ENCODE assay signal across 8 cellular contexts in the genomic region with DNA sequence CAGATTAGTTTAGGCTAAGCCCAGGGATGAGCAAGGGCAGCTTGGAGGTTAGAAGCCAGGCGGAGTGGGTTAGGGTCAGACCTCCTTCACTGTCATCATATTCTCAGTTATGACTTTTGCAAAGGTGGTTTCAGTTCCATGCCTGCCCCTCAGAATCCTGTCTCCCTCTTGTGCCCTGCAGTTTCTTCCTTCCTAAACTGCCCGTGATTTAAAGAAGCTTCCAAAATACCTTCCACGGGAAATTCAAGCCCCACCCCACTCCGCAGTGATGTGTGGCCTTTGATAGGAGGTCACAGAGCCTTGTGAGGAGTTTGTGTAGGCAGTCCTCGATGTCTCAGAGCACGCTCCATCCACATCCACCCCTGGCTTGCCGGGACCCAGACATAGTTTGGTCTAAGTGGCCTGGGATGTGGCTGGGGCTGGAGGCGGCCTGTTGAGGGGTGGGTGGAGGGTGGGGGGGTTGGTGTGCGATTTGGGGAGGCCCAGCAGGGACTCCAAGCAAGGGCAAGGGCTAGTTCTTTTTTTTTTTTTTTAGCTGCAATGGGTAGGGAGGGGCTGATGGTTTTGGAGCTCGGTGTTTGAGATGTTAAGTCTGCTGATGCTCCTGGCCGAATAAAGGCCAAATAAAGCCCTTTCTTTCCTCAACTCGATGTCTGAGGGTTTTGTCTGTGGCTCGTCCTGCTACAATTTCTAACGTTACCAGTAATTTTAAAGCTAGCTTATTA. TPM values are rescaled to one million over a fixed set of nuclear protein-coding genes. Genes with fewer than 3 reads are reported as not detected.
DNase-seq lines count a peak whose midpoint lies in the region; ATAC-seq and TF ChIP-seq lines count a peak whose summit lies in the region.
"Had no signal": no experiment of that assay in that cellular context is flagged by ENCODE, and none has a peak within 500 bp of the region (broad histone marks: within the 10 kb centered on the region; RNA-seq: fewer than 3 reads in every experiment).

No MANE protein-coding gene starts in this region.

- no peak overlapping the region for H3K23ac ChIP-seq in H9 (ENCODE audit: insufficient read length, low read depth, low read length)

- no peak overlapping the region for H2BK12ac ChIP-seq in H9 (ENCODE audit: insufficient read length, low read depth, low read length)

- H2AK5ac ChIP-seq in H9 (ENCODE audit: insufficient read length, low read length) = no peak overlapping the region

- no peak overlapping the region for H4K91ac ChIP-seq in H9 (ENCODE audit: insufficient read length, low read depth, low read length)

- no peak overlapping the region for H2BK120ac ChIP-seq in H9 (ENCODE audit: low read depth, low read length, poor library complexity, severe bottlenecking)

- no peaks in the 10 kb centered on the region for H4K20me1 ChIP-seq in H9 (ENCODE audit: control insufficient read depth, insufficient read depth, insufficient read length)

- no peak overlapping the region for H3K18ac ChIP-seq in H9 (ENCODE audit: insufficient read length, low read depth, low read length)

- TF ChIP-seq CTCF in H9 (conservative IDR thresholded peaks at IDR 0.05) = no peak
- TF ChIP-seq CTCF in stomach (IDR thresholded peaks at IDR 0.05) = no peak

- H3K79me1 ChIP-seq in H9 (ENCODE audit: insufficient read depth, low read depth, low read length, poor library complexity, severe bottlenecking) = peaks cover 2% of the 10 kb centered on the region

- H3K79me2 ChIP-seq in H9 (ENCODE audit: insufficient read depth, low read length) = peaks cover 6% of the 10 kb centered on the region; the same call in 1 of the 2 replicates

- TF ChIP-seq POLR2A in stomach (IDR thresholded peaks at IDR 0.05) = no peak

- no CpG with 5 or more reads among the region's 14 CpGs for WGBS in H9 (ENCODE audit: extremely low coverage, insufficient read length, low lambda C conversion rate)
- WGBS in stomach, 5 donors = 49 to 63% (median 56%) methylated on average over 14 of the region's 14 CpGs

- no peak overlapping the region for H2BK20ac ChIP-seq in H9 (ENCODE audit: low read depth, low read length, poor library complexity, severe bottlenecking)

- peaks cover 28% of the 10 kb centered on the region for H3K23me2 ChIP-seq in H9 (ENCODE audit: insufficient read length, low read depth, low read length, poor library complexity, severe bottlenecking)

- H2BK15ac ChIP-seq in H9 (ENCODE audit: low read depth, low read length) = no peak overlapping the region

- H3K4me1 ChIP-seq in H9 (ENCODE audit: insufficient read depth, low read length) (peaks cover 11% of the 10 kb centered on the region; the same call in 1 of the 2 replicates), iPS-15b (ENCODE audit: control insufficient read depth, insufficient read depth, low read length) (peaks cover 28% of the 10 kb centered on the region), stomach (peaks cover 15 to 74% (median 45%) of the 10 kb centered on the region in 4 donors)

- no peak for DNase-seq in H9
- no peak for DNase-seq in activated T-helper 1 cell treated with anti-CD3 and anti-CD28 coated beads, Interleukin-12 subunit alpha, Interleukin-12 subunit beta, Interleukin-2, Interleukin-4 antibody, amounts not matched to agents 30 ng/mL and 10 ng/mL and 1 ng/mL, durations not matched to agents 14 hours and 24 hours and 36 hours (ENCODE audit: low spot score)
- no peak for DNase-seq in stomach
- no peak for DNase-seq in NCI-H1105 (lab: John Stamatoyannopoulos, UW)
- no peak for DNase-seq in NCI-H748 (lab: John Stamatoyannopoulos, UW; ENCODE audit: unreplicated experiment)
- DNase-seq: NCI-H1092 had no signal

- H4K8ac ChIP-seq in H9 (replicated peaks; ENCODE audit: insufficient read length, low read depth, low read length) = no peak overlapping the region

- H3T11ph ChIP-seq in H9 (ENCODE audit: low read length) = no peak overlapping the region

- H2BK5ac ChIP-seq in H9 (ENCODE audit: insufficient read length, low read length) = no peak overlapping the region

- H3K9me3 Mint-ChIP-seq in H9 = no peaks in the 10 kb centered on the region; a peak in 1 of 5 replicates
- no peaks in the 10 kb centered on the region for H3K9me3 Mint-ChIP-seq in activated T-helper 1 cell treated with anti-CD3 and anti-CD28 coated beads, Interleukin-12 subunit alpha, Interleukin-12 subunit beta, Interleukin-2, Interleukin-4 antibody, amounts not matched to agents 30 ng/mL and 10 ng/mL and 1 ng/mL, durations not matched to agents 14 hours and 24 hours and 36 hours

- no peak overlapping the region for H3K14ac ChIP-seq in H9 (ENCODE audit: insufficient read depth, low read length)

- H3K9ac ChIP-seq in H9 (ENCODE audit: extremely low read depth, insufficient read length, low read length) = no peak overlapping the region
- H3K9ac ChIP-seq in iPS-15b (ENCODE audit: low read depth, low read length) = no peak overlapping the region

- no peak overlapping the region for H3K56ac ChIP-seq in H9 (ENCODE audit: insufficient read length, low read depth, low read length)

- H3K36me3 ChIP-seq in iPS-15b (ENCODE audit: control insufficient read depth, insufficient read depth, low read length) (peaks cover 14% of the 10 kb centered on the region), stomach (no peaks in the 10 kb centered on the region)

- H3K27me3 Mint-ChIP-seq in H9 (ENCODE audit: low read depth) = no peaks in the 10 kb centered on the region
- no peaks in the 10 kb centered on the region for H3K27me3 Mint-ChIP-seq in activated T-helper 1 cell treated with anti-CD3 and anti-CD28 coated beads, Interleukin-12 subunit alpha, Interleukin-12 subunit beta, Interleukin-2, Interleukin-4 antibody, amounts not matched to agents 30 ng/mL and 10 ng/mL and 1 ng/mL, durations not matched to agents 14 hours and 24 hours and 36 hours (ENCODE audit: insufficient read depth)

- H3K9me3 ChIP-seq in H9 (ENCODE audit: control insufficient read depth, low read depth, low read length) (no peaks in the 10 kb centered on the region), iPS-15b (ENCODE audit: control insufficient read depth, insufficient read depth, low read length) (no peaks in the 10 kb centered on the region), stomach (no peaks in the 10 kb centered on the region)

- peaks cover 6 to 19% (median 11%) of the 10 kb centered on the region in 3 experiments for H3K36me3 Mint-ChIP-seq in H9 (ENCODE audit: insufficient read depth in 1 of 3, low read depth in 3 of 3)
- H3K36me3 Mint-ChIP-seq in activated T-helper 1 cell treated with anti-CD3 and anti-CD28 coated beads, Interleukin-12 subunit alpha, Interleukin-12 subunit beta, Interleukin-2, Interleukin-4 antibody, amounts not matched to agents 30 ng/mL and 10 ng/mL and 1 ng/mL, durations not matched to agents 14 hours and 24 hours and 36 hours (ENCODE audit: low read depth) = peaks cover 22% of the 10 kb centered on the region

- H3K27me3 ChIP-seq in H9 (ENCODE audit: insufficient read depth, low read length) (no peaks in the 10 kb centered on the region), iPS-15b (ENCODE audit: control insufficient read depth, insufficient read depth, low read length) (no peaks in the 10 kb centered on the region), stomach (peaks cover 0 to 22% (median 15%) of the 10 kb centered on the region in 3 donors)

- H3K4me2 ChIP-seq in H9 (ENCODE audit: insufficient read depth, insufficient read length, low read length) = no peak overlapping the region

- no peak for TF ChIP-seq EP300 in stomach (IDR thresholded peaks at IDR 0.05)

- no peak overlapping the region for H4K5ac ChIP-seq in H9 (ENCODE audit: insufficient read length, low read depth, low read length)

- H3K4me3 ChIP-seq in iPS-15b (ENCODE audit: low read depth, low read length) (peak overlapping the region; percentile 96), stomach (peak overlapping the region; percentile 30 to 67 (median 34))

- ATAC-seq in GM21528 (IDR thresholded peaks at IDR 0.05; ENCODE audit: low FRiP score, unreplicated experiment) = no peak

- H3K27ac Mint-ChIP-seq in H9 = peak overlapping the region in 1 of 3 experiments; percentile 48; a peak in 1 of 7 replicates
- H3K27ac Mint-ChIP-seq in activated T-helper 1 cell treated with anti-CD3 and anti-CD28 coated beads, Interleukin-12 subunit alpha, Interleukin-12 subunit beta, Interleukin-2, Interleukin-4 antibody, amounts not matched to agents 30 ng/mL and 10 ng/mL and 1 ng/mL, durations not matched to agents 14 hours and 24 hours and 36 hours = peak overlapping the region; percentile 98

- peak overlapping the region; percentile 62 to 67 for H3K4me3 Mint-ChIP-seq in H9
- peak overlapping the region; percentile 93 for H3K4me3 Mint-ChIP-seq in activated T-helper 1 cell treated with anti-CD3 and anti-CD28 coated beads, Interleukin-12 subunit alpha, Interleukin-12 subunit beta, Interleukin-2, Interleukin-4 antibody, amounts not matched to agents 30 ng/mL and 10 ng/mL and 1 ng/mL, durations not matched to agents 14 hours and 24 hours and 36 hours

- no peak overlapping the region for H2AFZ ChIP-seq in H9 (ENCODE audit: low read length)

- H3K27ac ChIP-seq in H9 (ENCODE audit: insufficient read length, low read depth, low read length) = no peak overlapping the region
- peak overlapping the region; percentile 72 to 95 (median 86) for H3K27ac ChIP-seq in stomach

- intact Hi-C loops in activated T-helper 1 cell treated with anti-CD3 and anti-CD28 coated beads, Interleukin-12 subunit alpha, Interleukin-12 subunit beta, Interleukin-2, Interleukin-4 antibody, amounts not matched to agents 30 ng/mL and 10 ng/mL and 1 ng/mL, durations not matched to agents 14 hours and 24 hours and 36 hours (cut with micrococcal nuclease) = loop anchor here (1.0 to 5.0 kb wide), 4 partner anchors 43 to 105 kb away; a partner anchor contains a TSS
- intact Hi-C loops in stomach (cut with DNase I; ENCODE audit: low total_unique reads) = no loop called here

- H3K4me1 Mint-ChIP-seq in H9 = peaks cover 53 to 72% of the 10 kb centered on the region in 2 experiments
- peaks cover 46% of the 10 kb centered on the region for H3K4me1 Mint-ChIP-seq in activated T-helper 1 cell treated with anti-CD3 and anti-CD28 coated beads, Interleukin-12 subunit alpha, Interleukin-12 subunit beta, Interleukin-2, Interleukin-4 antibody, amounts not matched to agents 30 ng/mL and 10 ng/mL and 1 ng/mL, durations not matched to agents 14 hours and 24 hours and 36 hours (ENCODE audit: low read depth)

- H3K4ac ChIP-seq in H9 (ENCODE audit: low read depth, low read length) = no peak overlapping the region

RNA-seq across cellular contexts. Expression of a gene that starts 1.6 kb away (rescaled TPM):
- total RNA-seq in H9 (2021) = 498 and 500 TPM in 2 replicates
- total RNA-seq in activated T-helper 1 cell treated with anti-CD3 and anti-CD28 coated beads, Interleukin-12 subunit alpha, Interleukin-12 subunit beta, Interleukin-2, Interleukin-4 antibody, amounts not matched to agents 30 ng/mL and 10 ng/mL and 1 ng/mL, durations not matched to agents 14 hours and 24 hours and 36 hours = 208 and 214 TPM in 2 replicates
- total RNA-seq in stomach = 10 to 100 TPM in 4 of 5 donors, 1 to 10 TPM in 1; 7.0 to 59.8 (median 17.3) TPM
- 100 to 1,000 TPM in 2 of 3 donors, 10 to 100 TPM in 1; 79.9 to 224 (median 119) TPM for polyA plus RNA-seq in stomach

RNA-seq across cellular contexts. Expression of a gene that starts 4.6 kb away (rescaled TPM):
- total RNA-seq in H9 (2021) (421 and 425 TPM in 2 replicates), stomach (10 to 100 TPM in 4 of 5 donors, 1 to 10 TPM in 1; 8.8 to 61.7 (median 12.9) TPM)
- total RNA-seq in activated T-helper 1 cell treated with anti-CD3 and anti-CD28 coated beads, Interleukin-12 subunit alpha, Interleukin-12 subunit beta, Interleukin-2, Interleukin-4 antibody, amounts not matched to agents 30 ng/mL and 10 ng/mL and 1 ng/mL, durations not matched to agents 14 hours and 24 hours and 36 hours = 494 and 521 TPM in 2 replicates
- polyA plus RNA-seq in stomach = 100 to 1,000 TPM; 276 to 394 (median 344) TPM

RNA-seq across cellular contexts. Expression of a gene that starts 8.4 kb away (rescaled TPM):
- total RNA-seq in H9 (2021) (419 and 425 TPM in 2 replicates), stomach (100 to 1,000 TPM in 3 of 5 donors, 10 to 100 TPM in 2; 11.9 to 271 (median 127) TPM)
- total RNA-seq in activated T-helper 1 cell treated with anti-CD3 and anti-CD28 coated beads, Interleukin-12 subunit alpha, Interleukin-12 subunit beta, Interleukin-2, Interleukin-4 antibody, amounts not matched to agents 30 ng/mL and 10 ng/mL and 1 ng/mL, durations not matched to agents 14 hours and 24 hours and 36 hours = 3.6 and 4.6 TPM in 2 replicates
- polyA plus RNA-seq in stomach = 1,000 to 10,000 TPM in 1 of 3 donors, 100 to 1,000 TPM in 2; 538 to 1,128 (median 677) TPM

RNA-seq across cellular contexts. Expression of a gene that starts 12.9 kb away (rescaled TPM):
- total RNA-seq in H9 (2021) = not detected in 2 replicates
- total RNA-seq in activated T-helper 1 cell treated with anti-CD3 and anti-CD28 coated beads, Interleukin-12 subunit alpha, Interleukin-12 subunit beta, Interleukin-2, Interleukin-4 antibody, amounts not matched to agents 30 ng/mL and 10 ng/mL and 1 ng/mL, durations not matched to agents 14 hours and 24 hours and 36 hours = not detected in 2 replicates
- total RNA-seq in stomach = under 1 TPM in 1 of 5 donors, not detected in 4; 0.73 TPM
- not detected for polyA plus RNA-seq in stomach

RNA-seq across cellular contexts. Expression of a gene that starts 23.3 kb away (rescaled TPM):
- 57.9 and 58.3 TPM in 2 replicates for total RNA-seq in H9 (2021)
- total RNA-seq in activated T-helper 1 cell treated with anti-CD3 and anti-CD28 coated beads, Interleukin-12 subunit alpha, Interleukin-12 subunit beta, Interleukin-2, Interleukin-4 antibody, amounts not matched to agents 30 ng/mL and 10 ng/mL and 1 ng/mL, durations not matched to agents 14 hours and 24 hours and 36 hours = 164 and 167 TPM in 2 replicates
- total RNA-seq in stomach = 10 to 100 TPM in 4 of 5 donors, 1 to 10 TPM in 1; 3.5 to 34.8 (median 11.9) TPM
- polyA plus RNA-seq in stomach = 10 to 100 TPM; 14.4 to 44.0 (median 20.7) TPM
